Comparison of ENCODE assay signal across 8 cellular contexts in genomic region chr7:139359366-139360209, GRCh38. TPM values are rescaled to one million over a fixed set of nuclear protein-coding genes. Genes with fewer than 3 reads are reported as not detected.
DNase-seq lines count a peak whose midpoint lies in the region; ATAC-seq and TF ChIP-seq lines count a peak whose summit lies in the region.

TSS of gene LUC7L2 (plus strand) at chr7:139359894. CDS start at chr7:139360262, 368 bp downstream.

- peak within 1 kb of the TSS; percentile 97 to 99 (median 98) for H3K27ac ChIP-seq in right lobe of liver

- no peaks in the 10 kb centered on the region for H3K9me3 ChIP-seq in right lobe of liver

- peak in 3 of 4 donors; percentile 2 to 19 (median 7) for TF ChIP-seq CTCF in right lobe of liver (IDR thresholded peaks at IDR 0.05)

- under 1% methylated on average over 39 of the region's 98 CpGs for WGBS in right lobe of liver (ENCODE audit: insufficient coverage, low coverage, low lambda C conversion rate, missing lambda C conversion rate)

- intact Hi-C loops in right lobe of liver (cut with DNase I) = no loop called here

- ATAC-seq in GM19397 (IDR thresholded peaks at IDR 0.05; ENCODE audit: unreplicated experiment) = peak; percentile 76
- peak; percentile 76 for ATAC-seq in HG03571 (IDR thresholded peaks at IDR 0.05; ENCODE audit: unreplicated experiment)
- peak; percentile 92 to 96 (median 92) for ATAC-seq in right lobe of liver

- DNase-seq in CD1c-positive myeloid dendritic cell (ENCODE audit: extremely low spot score) = peak; percentile 100
- DNase-seq in NCI-H82 (lab: John Stamatoyannopoulos, UW) = peak; percentile 99
- peak; percentile 99 to 100 for DNase-seq in activated CD4-positive, alpha-beta T cell treated with anti-CD3 and anti-CD28 coated beads, Interleukin-2, amount 50 U/mL, for 48 hours
- DNase-seq in dermis microvascular lymphatic vessel endothelial cell (ENCODE audit: low read depth in 2 of 2) = peak; percentile 96 to 98
- peak; percentile 100 for DNase-seq in right lobe of liver
- DNase-seq in stimulated activated CD4-positive, alpha-beta T cell treated with anti-CD3 and anti-CD28 coated beads, Interleukin-4, amount 100 ng/mL, for 4 hours = peak; percentile 98 to 99

- H3K4me3 ChIP-seq in right lobe of liver = peak within 1 kb of the TSS; percentile 74 to 81 (median 80)

- peak; percentile 91 for TF ChIP-seq POLR2A in right lobe of liver (IDR thresholded peaks at IDR 0.05)

- H3K27me3 ChIP-seq in right lobe of liver = no peaks in the 10 kb centered on the region

- peaks cover 0 to 25% (median 12%) of the 10 kb centered on the region in 4 donors for H3K4me1 ChIP-seq in right lobe of liver

- no peaks in the 10 kb centered on the region for H3K36me3 ChIP-seq in right lobe of liver

RNA-seq across cellular contexts. Expression of gene LUC7L2, which starts in this region (rescaled TPM):
- total RNA-seq in dermis microvascular lymphatic vessel endothelial cell (27.3 and 27.8 TPM in 2 replicates), right lobe of liver (10 to 100 TPM; 23.2 to 40.0 (median 36.3) TPM)

Comparison
In these comparisons a context has a peak if more than half of its experiments do, and no peak if none do; other contexts are left out.
1. Peak in every context shown above with its lines: DNase-seq, ATAC-seq, H3K4me3 ChIP-seq and H3K27ac ChIP-seq.